8 cellular contexts compared by ENCODE assay signal in genomic region chr20:23399568-23400241, GRCh38. TPM values are rescaled to one million over a fixed set of nuclear protein-coding genes. Genes with fewer than 3 reads are reported as not detected.
DNase-seq lines count a peak whose midpoint lies in the region; ATAC-seq and TF ChIP-seq lines count a peak whose summit lies in the region.

No MANE protein-coding gene starts in this region.

- no peaks in the 10 kb centered on the region for H3K9me3 ChIP-seq in AG04450 (ENCODE audit: control insufficient read depth, insufficient read depth, low read length)

- H3K27ac ChIP-seq in AG04450 (ENCODE audit: low read depth, low read length) = no peak overlapping the region
- no peak overlapping the region for H3K27ac ChIP-seq in RWPE1

- H3K27ac Mint-ChIP-seq in chondrocyte (ENCODE audit: unreplicated experiment) = peak overlapping the region; percentile 43

- no peaks in the 10 kb centered on the region for H3K9me3 Mint-ChIP-seq in chondrocyte (ENCODE audit: low read depth)

- peaks cover 31% of the 10 kb centered on the region for H3K4me1 Mint-ChIP-seq in chondrocyte (ENCODE audit: low read depth)

- no peak overlapping the region for H3K4me3 Mint-ChIP-seq in chondrocyte (ENCODE audit: unreplicated experiment)

- H3K27me3 ChIP-seq in AG04450 (ENCODE audit: control insufficient read depth, insufficient read depth, low read length) = no peaks in the 10 kb centered on the region

- POLR2A ChIA-PET in AG04450 (lab: Yijun Ruan, JAX) = interaction anchor here (1.0 kb wide), 1 partner anchor 22 kb away, joined by 3 read pairs; the partner anchor contains the start of gene NAPB
- POLR2A ChIA-PET in RWPE1 (lab: Yijun Ruan, JAX; ENCODE audit: low non-redundant PET) = interaction anchor here (0.6 kb wide), 1 partner anchor 22 kb away, joined by 3 read pairs; no protein-coding TSS in a partner anchor

- CTCF ChIA-PET in AG04450 (lab: Charles Lee) = interaction anchor here (0.5 to 1.6 kb wide), 5 partner anchors 12 to 209 kb away, joined by 3 to 5 read pairs (median 3); no protein-coding TSS in a partner anchor
- CTCF ChIA-PET in RWPE1 (lab: Yijun Ruan, JAX) = interaction anchor here (0.5 kb wide), 1 partner anchor 706 kb away, joined by 3 read pairs; no protein-coding TSS in a partner anchor

- H3K4me3 ChIP-seq in AG04450 (ENCODE audit: low read depth, low read length) = no peak overlapping the region

- DNase-seq in AG04450 (ENCODE audit: low read depth, low spot score) = no peak
- peak; percentile 10 for DNase-seq in NCI-H2029 treated with DMSO at 0.1 percent for 48 hours (lab: John Stamatoyannopoulos, UW)
- no peak for DNase-seq in chondrocyte (ENCODE audit: low spot score)
- DNase-seq in NCI-H2081 treated with DMSO at 0.1 percent for 48 hours (lab: John Stamatoyannopoulos, UW) = no peak
- DNase-seq in RWPE1 (ENCODE audit: low spot score) = no peak
- DNase-seq in NOMO-1 treated with DMSO at 0.1 percent for 48 hours (lab: John Stamatoyannopoulos, UW; ENCODE audit: unreplicated experiment) = no peak
- no peak for DNase-seq in NOMO-1 treated with dmso at 0.1 percent for 144 hours (lab: John Stamatoyannopoulos, UW; ENCODE audit: unreplicated experiment)

- H3K27me3 Mint-ChIP-seq in chondrocyte (ENCODE audit: low read depth) = no peaks in the 10 kb centered on the region

- peaks cover 2% of the 10 kb centered on the region for H3K36me3 Mint-ChIP-seq in chondrocyte (ENCODE audit: low read depth)

- TF ChIP-seq CTCF in AG04450 (IDR thresholded peaks at IDR 0.05; ENCODE audit: low read depth, low read length) (0 out of 2 replicates have a peak, but pooled peaks have one; percentile 7), chondrocyte (IDR thresholded peaks at IDR 0.05) (peak; percentile 28), RWPE1 (conservative IDR thresholded peaks at IDR 0.05; ENCODE audit: low read depth) (no peak)

- peak; percentile 52 for ATAC-seq in GM18520 (IDR thresholded peaks at IDR 0.05; ENCODE audit: unreplicated experiment)

RNA-seq across cellular contexts. Expression of gene NAPB, which starts 21.6 kb away (rescaled TPM):
- 4.8 and 6.4 TPM in 2 replicates for polyA plus RNA-seq in AG04450 (2011; rRNA removed)
- 7.6 and 8.9 TPM in 2 replicates for polyA minus RNA-seq in AG04450 (2011; rRNA and poly(A)+ RNA removed)
- 7.5 to 10.6 TPM (median 8.1 TPM) in 3 replicates for total RNA-seq in chondrocyte

RNA-seq across cellular contexts. Expression of gene GZF1, which starts 37.7 kb away (rescaled TPM):
- 14.3 and 17.2 TPM in 2 replicates for polyA plus RNA-seq in AG04450 (2011; rRNA removed)
- polyA minus RNA-seq in AG04450 (2011; rRNA and poly(A)+ RNA removed) = 39.1 and 55.4 TPM in 2 replicates
- 10.7 to 14.6 TPM (median 11.4 TPM) in 3 replicates for total RNA-seq in chondrocyte

RNA-seq across cellular contexts. Expression of gene CSTL1, which starts 39.8 kb away (rescaled TPM):
- polyA plus RNA-seq in AG04450 (2011; rRNA removed) = not detected in 2 replicates
- polyA minus RNA-seq in AG04450 (2011; rRNA and poly(A)+ RNA removed) = not detected in 2 replicates
- total RNA-seq in chondrocyte = not detected in 3 replicates

RNA-seq across cellular contexts. Expression of gene NXT1, which starts 49.1 kb away (rescaled TPM):
- 17.9 and 19.5 TPM in 2 replicates for polyA plus RNA-seq in AG04450 (2011; rRNA removed)
- polyA minus RNA-seq in AG04450 (2011; rRNA and poly(A)+ RNA removed) = 9.3 and 13.0 TPM in 2 replicates
- total RNA-seq in chondrocyte = 16.9 to 18.2 TPM (median 18.1 TPM) in 3 replicates

RNA-seq across cellular contexts. Expression of gene CST11, which starts 53.0 kb away (rescaled TPM):
- polyA plus RNA-seq in AG04450 (2011; rRNA removed) = not detected in 2 replicates
- polyA minus RNA-seq in AG04450 (2011; rRNA and poly(A)+ RNA removed) = not detected in 2 replicates
- total RNA-seq in chondrocyte = not detected in 3 replicates
